In genomic region chr1:234373064-234373937, GRCh38 we compare ENCODE assay signal across 8 cellular contexts. TPM values are rescaled to one million over a fixed set of nuclear protein-coding genes. Genes with fewer than 3 reads are reported as not detected.
A peak's percentile ranks its signal among the peaks of the same experiment; 100 is the strongest.
DNase-seq lines count a peak whose midpoint lies in the region; ATAC-seq and TF ChIP-seq lines count a peak whose summit lies in the region.

Gene COA6, plus strand, starts transcription at chr1:234373456. Its CDS starts 11 bp downstream, at chr1:234373467.

- ATAC-seq in GM19397 (IDR thresholded peaks at IDR 0.05; ENCODE audit: unreplicated experiment): peak; percentile 89
- ATAC-seq in HG03571 (IDR thresholded peaks at IDR 0.05; ENCODE audit: unreplicated experiment): peak; percentile 94

- H3K4me1 ChIP-seq in liver (ENCODE audit: control insufficient read depth in 4 of 4, insufficient read depth in 4 of 4, low read length in 3 of 4): peaks cover 0 to 26% (median 18%) of the 10 kb centered on the region in 4 donors

- H3K36me3 ChIP-seq in liver (ENCODE audit: control insufficient read depth in 4 of 4, insufficient read depth in 3 of 4, low read depth in 1 of 4, low read length in 3 of 4): peaks cover 4 to 13% (median 6%) of the 10 kb centered on the region in 4 donors

- TF ChIP-seq CTCF in C4-2B (conservative IDR thresholded peaks at IDR 0.05): no peak
- peak in 30 of 56 donors; percentile 4 to 63 (median 28) for TF ChIP-seq CTCF in dorsolateral prefrontal cortex (IDR thresholded peaks at IDR 0.05 in 54 of 56, conservative IDR thresholded peaks at IDR 0.05 in 2 of 56; ENCODE audit: low read depth in 1 of 56, partially characterized antibody in 56 of 56)
- no peak for TF ChIP-seq CTCF in liver (IDR thresholded peaks at IDR 0.05; ENCODE audit: low read depth, low read length, missing input control)

- no peaks in the 10 kb centered on the region for H3K9me3 ChIP-seq in liver (ENCODE audit: control insufficient read depth in 4 of 4, low read length in 3 of 4)

- peak within 1 kb of the TSS; percentile 84 to 98 for H3K9ac ChIP-seq in liver (ENCODE audit: low read depth in 1 of 2, low read length in 2 of 2)

- WGBS in liver: under 1% methylated on average over 62 of the region's 62 CpGs

- H3K27me3 ChIP-seq in dorsolateral prefrontal cortex (no peaks in the 10 kb centered on the region), liver (ENCODE audit: control insufficient read depth in 4 of 4, insufficient read depth in 4 of 4, low read length in 3 of 4) (no peaks in the 10 kb centered on the region)

- H3K4me3 ChIP-seq in dorsolateral prefrontal cortex: peak within 1 kb of the TSS; percentile 60 to 98 (median 86)
- peak within 1 kb of the TSS; percentile 78 to 97 (median 83) for H3K4me3 ChIP-seq in liver (ENCODE audit: low read depth in 1 of 3, low read length in 3 of 3)

- peak; percentile 2 to 35 for TF ChIP-seq RAD21 in liver (IDR thresholded peaks at IDR 0.05)

- intact Hi-C loops in dorsolateral prefrontal cortex (cut with DNase I): loop anchor here (5.0 to 10.0 kb wide), 4 partner anchors 102 to 1042 kb away; partner anchors contain the start of genes TARBP1 (in 2 of the 2), ARID4B (in 1 of the 2) and GGPS1 (in 1 of the 2)

- peak; percentile 100 for DNase-seq in NCI-H82 (lab: John Stamatoyannopoulos, UW)
- DNase-seq in activated CD4-positive, alpha-beta T cell treated with anti-CD3 and anti-CD28 coated beads, Interleukin-2, amount 50 U/mL, for 48 hours: peak; percentile 89 to 91
- DNase-seq in dorsolateral prefrontal cortex: peak; percentile 82 to 92 (median 90)
- DNase-seq in stimulated activated CD4-positive, alpha-beta T cell treated with anti-CD3 and anti-CD28 coated beads, Interleukin-4, amount 100 ng/mL, for 24 hours: peak; percentile 93

- H3K27ac ChIP-seq in C4-2B (peak within 1 kb of the TSS; percentile 95), dorsolateral prefrontal cortex (peak within 1 kb of the TSS; percentile 92 to 100 (median 98)), liver (ENCODE audit: low read depth in 1 of 2, low read length in 2 of 2) (peak within 1 kb of the TSS; percentile 97 to 99)

TF ChIP-seq in liver, 16 proteins besides CTCF, POLR2A, EP300 and RAD21:
- TF ChIP-seq FOXA2 (IDR thresholded peaks at IDR 0.05) (no peak), GABPA (IDR thresholded peaks at IDR 0.05 in 1 of 2, conservative IDR thresholded peaks at IDR 0.05 in 1 of 2) (peak; percentile 98 to 99), NR2F2 (IDR thresholded peaks at IDR 0.05) (peak; percentile 79), SP1 (IDR thresholded peaks at IDR 0.05) (peak; percentile 69), HNF4A (conservative IDR thresholded peaks at IDR 0.05) (peak; percentile 52 to 80), HNF4G (IDR thresholded peaks at IDR 0.05) (peak; percentile 25), RXRA (IDR thresholded peaks at IDR 0.05) (peak; percentile 50 to 60), MAX (IDR thresholded peaks at IDR 0.05) (peak; percentile 88), JUND (IDR thresholded peaks at IDR 0.05) (peak in 1 of 2 donors; percentile 9), FOXA1 (IDR thresholded peaks at IDR 0.05) (peak; percentile 75), TAF1 (conservative IDR thresholded peaks at IDR 0.05) (peak; percentile 41), EGR1 (IDR thresholded peaks at IDR 0.05; ENCODE audit: low read depth in 2 of 2) (peak; percentile 90 to 97), YY1 (IDR thresholded peaks at IDR 0.05) (peak; percentile 91)
- TF ChIP-seq, protein P1, sequence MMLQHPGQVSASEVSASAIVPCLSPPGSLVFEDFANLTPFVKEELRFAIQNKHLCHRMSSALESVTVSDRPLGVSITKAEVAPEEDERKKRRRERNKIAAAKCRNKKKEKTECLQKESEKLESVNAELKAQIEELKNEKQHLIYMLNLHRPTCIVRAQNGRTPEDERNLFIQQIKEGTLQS (IDR thresholded peaks at IDR 0.05): peak; percentile 33
- TF ChIP-seq, protein P2, sequence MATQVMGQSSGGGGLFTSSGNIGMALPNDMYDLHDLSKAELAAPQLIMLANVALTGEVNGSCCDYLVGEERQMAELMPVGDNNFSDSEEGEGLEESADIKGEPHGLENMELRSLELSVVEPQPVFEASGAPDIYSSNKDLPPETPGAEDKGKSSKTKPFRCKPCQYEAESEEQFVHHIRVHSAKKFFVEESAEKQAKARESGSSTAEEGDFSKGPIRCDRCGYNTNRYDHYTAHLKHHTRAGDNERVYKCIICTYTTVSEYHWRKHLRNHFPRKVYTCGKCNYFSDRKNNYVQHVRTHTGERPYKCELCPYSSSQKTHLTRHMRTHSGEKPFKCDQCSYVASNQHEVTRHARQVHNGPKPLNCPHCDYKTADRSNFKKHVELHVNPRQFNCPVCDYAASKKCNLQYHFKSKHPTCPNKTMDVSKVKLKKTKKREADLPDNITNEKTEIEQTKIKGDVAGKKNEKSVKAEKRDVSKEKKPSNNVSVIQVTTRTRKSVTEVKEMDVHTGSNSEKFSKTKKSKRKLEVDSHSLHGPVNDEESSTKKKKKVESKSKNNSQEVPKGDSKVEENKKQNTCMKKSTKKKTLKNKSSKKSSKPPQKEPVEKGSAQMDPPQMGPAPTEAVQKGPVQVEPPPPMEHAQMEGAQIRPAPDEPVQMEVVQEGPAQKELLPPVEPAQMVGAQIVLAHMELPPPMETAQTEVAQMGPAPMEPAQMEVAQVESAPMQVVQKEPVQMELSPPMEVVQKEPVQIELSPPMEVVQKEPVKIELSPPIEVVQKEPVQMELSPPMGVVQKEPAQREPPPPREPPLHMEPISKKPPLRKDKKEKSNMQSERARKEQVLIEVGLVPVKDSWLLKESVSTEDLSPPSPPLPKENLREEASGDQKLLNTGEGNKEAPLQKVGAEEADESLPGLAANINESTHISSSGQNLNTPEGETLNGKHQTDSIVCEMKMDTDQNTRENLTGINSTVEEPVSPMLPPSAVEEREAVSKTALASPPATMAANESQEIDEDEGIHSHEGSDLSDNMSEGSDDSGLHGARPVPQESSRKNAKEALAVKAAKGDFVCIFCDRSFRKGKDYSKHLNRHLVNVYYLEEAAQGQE (IDR thresholded peaks at IDR 0.05): peak; percentile 63
- TF ChIP-seq, protein P3, sequence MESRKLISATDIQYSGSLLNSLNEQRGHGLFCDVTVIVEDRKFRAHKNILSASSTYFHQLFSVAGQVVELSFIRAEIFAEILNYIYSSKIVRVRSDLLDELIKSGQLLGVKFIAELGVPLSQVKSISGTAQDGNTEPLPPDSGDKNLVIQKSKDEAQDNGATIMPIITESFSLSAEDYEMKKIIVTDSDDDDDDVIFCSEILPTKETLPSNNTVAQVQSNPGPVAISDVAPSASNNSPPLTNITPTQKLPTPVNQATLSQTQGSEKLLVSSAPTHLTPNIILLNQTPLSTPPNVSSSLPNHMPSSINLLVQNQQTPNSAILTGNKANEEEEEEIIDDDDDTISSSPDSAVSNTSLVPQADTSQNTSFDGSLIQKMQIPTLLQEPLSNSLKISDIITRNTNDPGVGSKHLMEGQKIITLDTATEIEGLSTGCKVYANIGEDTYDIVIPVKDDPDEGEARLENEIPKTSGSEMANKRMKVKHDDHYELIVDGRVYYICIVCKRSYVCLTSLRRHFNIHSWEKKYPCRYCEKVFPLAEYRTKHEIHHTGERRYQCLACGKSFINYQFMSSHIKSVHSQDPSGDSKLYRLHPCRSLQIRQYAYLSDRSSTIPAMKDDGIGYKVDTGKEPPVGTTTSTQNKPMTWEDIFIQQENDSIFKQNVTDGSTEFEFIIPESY (IDR thresholded peaks at IDR 0.05): peak; percentile 96
TF ChIP-seq in liver: peak in this region for 15.

RNA-seq across cellular contexts. Expression of gene COA6, which starts in this region (rescaled TPM):
- total RNA-seq in dorsolateral prefrontal cortex: 10 to 100 TPM; 17.7 to 56.0 (median 37.2) TPM
- total RNA-seq in liver: 10 to 100 TPM in 1 of 2 donors, 1 to 10 TPM in 1; 5.3 to 17.9 TPM
- polyA plus RNA-seq in liver: 10 to 100 TPM; 19.4 to 37.0 TPM

Comparison
In these comparisons a context has a peak if more than half of its experiments do, and no peak if none do; other contexts are left out.
1. Peak in every context shown above with its lines: DNase-seq, ATAC-seq, H3K4me3 ChIP-seq and H3K27ac ChIP-seq.
2. CTCF ChIP-seq: peak in dorsolateral prefrontal cortex (30 of 56); none in C4-2B (single experiment) and liver (single experiment).